ENCODE assay signal across 10 cellular contexts in genomic region chr2:54641988-54642387, GRCh38.
DNase-seq lines count a peak whose midpoint lies in the region; ATAC-seq and TF ChIP-seq lines count a peak whose summit lies in the region.
"Had no signal": no experiment of that assay in that cellular context is flagged by ENCODE, and none has a peak within 500 bp of the region (broad histone marks: within the 10 kb centered on the region; RNA-seq: fewer than 3 reads in every experiment).

No MANE protein-coding gene starts in this region.

- H3K27me3 Mint-ChIP-seq in Caco-2 (ENCODE audit: insufficient read depth, unreplicated experiment) (no peaks in the 10 kb centered on the region), WTC11 (ENCODE audit: low read depth) (no peaks in the 10 kb centered on the region)

- H3K4me1 ChIP-seq in Caco-2 (peaks cover 16% of the 10 kb centered on the region), psoas muscle (peaks cover 7% of the 10 kb centered on the region)

- BruUV-seq in Caco-2 (replicated peaks; lab: Mats Ljungman, UMichigan): no TSS peak

- peak overlapping the region; percentile 18 for H3K27ac ChIP-seq in psoas muscle

- peaks cover 43% of the 10 kb centered on the region for H3K4me1 Mint-ChIP-seq in Caco-2 (ENCODE audit: low read depth, unreplicated experiment)
- no peaks in the 10 kb centered on the region for H3K4me1 Mint-ChIP-seq in WTC11

- no peak for TF ChIP-seq CTCF in Caco-2 (IDR thresholded peaks at IDR 0.05; ENCODE audit: insufficient read depth in 1 of 2, low read depth in 1 of 2, low read length in 1 of 2, severe bottlenecking in 1 of 2, unreplicated experiment in 1 of 2)
- no peak for TF ChIP-seq CTCF in psoas muscle (IDR thresholded peaks at IDR 0.05)
- TF ChIP-seq CTCF in WTC11 (IDR thresholded peaks at IDR 0.05): no peak

- H3K9me3 ChIP-seq in Caco-2 (no peaks in the 10 kb centered on the region), psoas muscle (no peaks in the 10 kb centered on the region)

- H3K4me3 ChIP-seq in Caco-2 (ENCODE audit: low read depth, low read length) (no peak overlapping the region), psoas muscle (no peak overlapping the region)

- no peak overlapping the region for H3K4me3 Mint-ChIP-seq in Caco-2 (ENCODE audit: unreplicated experiment)
- no peak overlapping the region for H3K4me3 Mint-ChIP-seq in WTC11

- POLR2A ChIA-PET in Caco-2 (lab: Charles Lee): no interaction called here
- POLR2A ChIA-PET in WTC11 (lab: Charles Lee): no interaction called here

- H3K9me3 Mint-ChIP-seq in Caco-2 (ENCODE audit: unreplicated experiment): no peaks in the 10 kb centered on the region
- H3K9me3 Mint-ChIP-seq in WTC11: no peaks in the 10 kb centered on the region

- ATAC-seq in psoas muscle (no peak), WTC11 (no peak)

- H3K27me3 ChIP-seq in Caco-2 (replicated peaks; ENCODE audit: control insufficient read depth, insufficient read depth, low read length) (no peaks in the 10 kb centered on the region), psoas muscle (ENCODE audit: insufficient read depth in 3 of 3, low read length in 2 of 3) (no peaks in the 10 kb centered on the region)

- H3K36me3 Mint-ChIP-seq in Caco-2 (ENCODE audit: insufficient read depth, unreplicated experiment): peaks cover 100% of the 10 kb centered on the region
- peaks cover 76% of the 10 kb centered on the region for H3K36me3 Mint-ChIP-seq in WTC11

- H3K27ac Mint-ChIP-seq in Caco-2 (ENCODE audit: unreplicated experiment) (peak overlapping the region; percentile 76), WTC11 (no peak overlapping the region; the same call in 1 of the 2 replicates)

- DNase-seq in Caco-2 (no peak), amygdala (lab: John Stamatoyannopoulos, UW) (peak in 46 of 56 donors; percentile 12 to 79 (median 49)), hippocampal formation (lab: John Stamatoyannopoulos, UW) (peak; percentile 32 to 58), psoas muscle (no peak), activated gamma-delta T cell treated with Interleukin-2 at 50 U/mL for 16 hours (no peak), WTC11 (ENCODE audit: low spot score) (no peak)
- no peak for DNase-seq in effector CD8-positive, alpha-beta T cell (lab: John Stamatoyannopoulos, UW)
- no peak for DNase-seq in stimulated activated CD4-positive, alpha-beta T cell treated with anti-CD3 and anti-CD28 coated beads, Interleukin-2, amount 100 ng/mL, for 48 hours
- DNase-seq: activated CD4-positive, alpha-beta T cell treated with anti-CD3 and anti-CD28 coated beads for 48 hours; NCI-H1436 had no signal

- intact Hi-C loops in Caco-2 (cut with micrococcal nuclease; ENCODE audit: unreplicated experiment): loop anchor here (2.0 to 5.0 kb wide), 2 partner anchors 67 to 120 kb away; no protein-coding TSS in a partner anchor
- intact Hi-C loops in psoas muscle (cut with DNase I): no loop called here

- CTCF ChIA-PET in Caco-2 (lab: Charles Lee) (interaction anchor here (0.6 to 1.0 kb wide), 2 partner anchors 23 to 605 kb away, joined by 3 to 4 read pairs; no protein-coding TSS in a partner anchor), WTC11 (lab: Charles Lee) (interaction anchor here (0.6 to 2.5 kb wide), 3 partner anchors 23 to 393 kb away, joined by 3 to 13 read pairs (median 3); no protein-coding TSS in a partner anchor)

- WGBS in psoas muscle, 3 donors: 62 to 75% (median 65%) methylated on average over 8 of the region's 8 CpGs

- H3K36me3 ChIP-seq in Caco-2 (ENCODE audit: control insufficient read depth, insufficient read depth, low read length) (peaks cover 8% of the 10 kb centered on the region), psoas muscle (ENCODE audit: insufficient read depth in 1 of 2, low read depth in 1 of 2) (peaks cover 11 to 70% of the 10 kb centered on the region in 2 donors)

TF ChIP-seq in WTC11, 78 proteins besides CTCF, POLR2A, EP300 and RAD21:
- TF ChIP-seq ZNF121 (CRISPR knock-in tag; IDR thresholded peaks at IDR 0.05) (no peak), NR1H2 (CRISPR knock-in tag; IDR thresholded peaks at IDR 0.05) (no peak), ZMAT4 (CRISPR knock-in tag; IDR thresholded peaks at IDR 0.05) (no peak), ATF1 (CRISPR knock-in tag; IDR thresholded peaks at IDR 0.05) (no peak), KAT7 (CRISPR knock-in tag; IDR thresholded peaks at IDR 0.05; ENCODE audit: borderline replicate concordance) (no peak), FOXP1 (CRISPR knock-in tag; IDR thresholded peaks at IDR 0.05; ENCODE audit: borderline replicate concordance) (no peak), ZBTB21 (CRISPR knock-in tag; IDR thresholded peaks at IDR 0.05; ENCODE audit: borderline replicate concordance) (no peak), ARID4B (CRISPR knock-in tag; IDR thresholded peaks at IDR 0.05; ENCODE audit: borderline replicate concordance) (no peak), TP53 (CRISPR knock-in tag; IDR thresholded peaks at IDR 0.05) (no peak), E2F1 (CRISPR knock-in tag; IDR thresholded peaks at IDR 0.05) (no peak), TCF7 (CRISPR knock-in tag; IDR thresholded peaks at IDR 0.05; ENCODE audit: low read depth) (no peak), HMGXB4 (CRISPR knock-in tag; IDR thresholded peaks at IDR 0.05) (no peak), NFATC4 (CRISPR knock-in tag; IDR thresholded peaks at IDR 0.05) (no peak), E2F5 (CRISPR knock-in tag; IDR thresholded peaks at IDR 0.05) (no peak), FOXJ3 (CRISPR knock-in tag; IDR thresholded peaks at IDR 0.05; ENCODE audit: borderline replicate concordance) (no peak), TEAD4 (CRISPR knock-in tag; IDR thresholded peaks at IDR 0.05) (no peak), HMGA2 (CRISPR knock-in tag; IDR thresholded peaks at IDR 0.05) (no peak), ZNF232 (CRISPR knock-in tag; IDR thresholded peaks at IDR 0.05) (no peak)

Comparison
In these comparisons a context has a peak if more than half of its experiments do, and no peak if none do; other contexts are left out.
1. DNase-seq: peak in amygdala (46 of 56) and hippocampal formation (2 of 2); none in Caco-2 (0 of 2), psoas muscle (0 of 2), activated gamma-delta T cell treated with Interleukin-2 at 50 U/mL for 16 hours (single experiment), effector CD8-positive, alpha-beta T cell (single experiment), stimulated activated CD4-positive, alpha-beta T cell treated with anti-CD3 and anti-CD28 coated beads, Interleukin-2, amount 100 ng/mL, for 48 hours (0 of 2) and WTC11 (single experiment).